8 cellular contexts compared by ENCODE assay signal in genomic region chr12:98514984-98515367, GRCh38. TPM values are rescaled to one million over a fixed set of nuclear protein-coding genes. Genes with fewer than 3 reads are reported as not detected.
A peak's percentile ranks its signal among the peaks of the same experiment; 100 is the strongest.
DNase-seq lines count a peak whose midpoint lies in the region; ATAC-seq and TF ChIP-seq lines count a peak whose summit lies in the region.

No MANE protein-coding gene starts in this region.

- H2BK20ac ChIP-seq in IMR-90 (ENCODE audit: low read depth, low read length) = no peak overlapping the region

- no peaks in the 10 kb centered on the region for H3K9me3 ChIP-seq in IMR-90 (ENCODE audit: control insufficient read depth, insufficient read depth, low read length)

- no peaks in the 10 kb centered on the region for H3K36me3 ChIP-seq in IMR-90 (ENCODE audit: control insufficient read depth, insufficient read depth, low read length)

- H2AK9ac ChIP-seq in IMR-90 (replicated peaks; ENCODE audit: low read depth, low read length, poor library complexity) = peak overlapping the region; percentile 80

- peak overlapping the region; percentile 97 for H2AFZ ChIP-seq in IMR-90 (replicated peaks; ENCODE audit: low read length, poor library complexity)

- in situ Hi-C loops in IMR-90 (cut with MboI; ENCODE audit: low sequenced_read_pairs) = loop anchor here (10.0 kb wide), 1 partner anchor 90 kb away; no protein-coding TSS in a partner anchor

- no peaks in the 10 kb centered on the region for H3K9me3 Mint-ChIP-seq in activated naive CD8-positive, alpha-beta T cell (ENCODE audit: low read depth)
- no peaks in the 10 kb centered on the region for H3K9me3 Mint-ChIP-seq in stimulated activated memory B cell treated with anti-CD40 and anti-IgM and Interleukin-4, amounts not matched to agents 10 μg/mL and 1 μg/mL and 100 μg/mL, for 72 hours

- peak overlapping the region; percentile 95 for H3K9ac ChIP-seq in IMR-90 (ENCODE audit: low read depth, low read length)

- peak overlapping the region; percentile 34 to 89 for H4K8ac ChIP-seq in IMR-90 (ENCODE audit: low read depth in 2 of 2, low read length in 2 of 2)

- H4K20me1 ChIP-seq in IMR-90 (ENCODE audit: insufficient read depth, low read length) = peaks cover 7% of the 10 kb centered on the region

- peak overlapping the region; percentile 78 for H2AK5ac ChIP-seq in IMR-90 (ENCODE audit: low read depth, low read length)

- no peak for TF ChIP-seq CTCF in IMR-90 (conservative IDR thresholded peaks at IDR 0.05; ENCODE audit: low read depth, low read length)

- ATAC-seq in IMR-90 (ENCODE audit: low read depth) = peak; percentile 41
- ATAC-seq in stimulated activated memory B cell treated with anti-CD40 and anti-IgM and Interleukin-4, amounts not matched to agents 10 μg/mL and 1 μg/mL and 100 μg/mL, for 72 hours = no peak
- no peak for ATAC-seq in GM18861 (IDR thresholded peaks at IDR 0.05; ENCODE audit: unreplicated experiment)
- ATAC-seq in HG02884 (IDR thresholded peaks at IDR 0.05; ENCODE audit: unreplicated experiment) = no peak
- ATAC-seq in left colon = no peak

- peak overlapping the region; percentile 79 for H3K23ac ChIP-seq in IMR-90 (ENCODE audit: low read depth, low read length)

- dilution Hi-C loops in IMR-90 (cut with HindIII; ENCODE audit: low sequenced_read_pairs, unreplicated experiment) = no loop called here

- TSS peak; percentile 83 for BruUV-seq in IMR-90 (replicated peaks; lab: Mats Ljungman, UMichigan)

- peak overlapping the region; percentile 80 for H3K4me2 ChIP-seq in IMR-90 (ENCODE audit: low read depth, low read length)

- peak overlapping the region; percentile 96 for H3K4ac ChIP-seq in IMR-90 (ENCODE audit: low read depth, low read length)

- WGBS in IMR-90 (ENCODE audit: extremely low coverage in 2 of 2, insufficient read length in 1 of 2), 2 experiments = 0% methylated on average over 1 of the region's 19 CpGs; no CpG with 5 or more reads in 1 of the 2 experiments

- intact Hi-C loops in IMR-90 (cut with micrococcal nuclease) = loop anchor here (1.0 to 10.0 kb wide), 3 partner anchors 12 to 130 kb away; partner anchors contain the start of genes APAF1, IKBIP and SLC25A3
- intact Hi-C loops in left colon (cut with DNase I, micrococcal nuclease) = loop anchor here in 1 of 2 donors (10.0 kb wide), 1 partner anchor 90 kb away; no protein-coding TSS in a partner anchor

- peaks cover 42% of the 10 kb centered on the region for H3K4me1 Mint-ChIP-seq in activated naive CD8-positive, alpha-beta T cell (ENCODE audit: low read depth)
- H3K4me1 Mint-ChIP-seq in stimulated activated memory B cell treated with anti-CD40 and anti-IgM and Interleukin-4, amounts not matched to agents 10 μg/mL and 1 μg/mL and 100 μg/mL, for 72 hours = peaks cover 27% of the 10 kb centered on the region

- DNase-seq in IMR-90 (no peak), NCI-H2171 treated with DMSO at 0.1 percent for 48 hours (lab: John Stamatoyannopoulos, UW) (no peak), left colon (no peak)

- peaks cover 15 to 18% of the 10 kb centered on the region in 2 experiments for H3K79me1 ChIP-seq in IMR-90 (ENCODE audit: low read depth in 1 of 2, low read length in 2 of 2)

- H3K4me3 Mint-ChIP-seq in activated naive CD8-positive, alpha-beta T cell = peak overlapping the region; percentile 95
- H3K4me3 Mint-ChIP-seq in stimulated activated memory B cell treated with anti-CD40 and anti-IgM and Interleukin-4, amounts not matched to agents 10 μg/mL and 1 μg/mL and 100 μg/mL, for 72 hours = peak overlapping the region; percentile 99

- peak overlapping the region; percentile 74 for H2BK120ac ChIP-seq in IMR-90 (ENCODE audit: low read depth, low read length)

- peaks cover 2% of the 10 kb centered on the region; the same call in 1 of the 2 replicates for H3K9me1 ChIP-seq in IMR-90 (ENCODE audit: insufficient read depth, low read length)

- peak overlapping the region; percentile 92 for H3K56ac ChIP-seq in IMR-90 (ENCODE audit: extremely low read depth, insufficient read depth, low read length)

- H3K14ac ChIP-seq in IMR-90 (replicated peaks; ENCODE audit: low read depth, low read length) = peak overlapping the region; percentile 93

- no peaks in the 10 kb centered on the region for H3K27me3 Mint-ChIP-seq in activated naive CD8-positive, alpha-beta T cell
- H3K27me3 Mint-ChIP-seq in stimulated activated memory B cell treated with anti-CD40 and anti-IgM and Interleukin-4, amounts not matched to agents 10 μg/mL and 1 μg/mL and 100 μg/mL, for 72 hours = no peaks in the 10 kb centered on the region

- CTCF ChIA-PET in IMR-90 (lab: Yijun Ruan, JAX) = interaction anchor here (0.9 to 1.5 kb wide), 3 partner anchors 23 to 97 kb away, joined by 3 to 5 read pairs (median 3); no protein-coding TSS in a partner anchor

- H3K4me1 ChIP-seq in IMR-90 (ENCODE audit: control insufficient read depth, insufficient read depth, low read length) = no peaks in the 10 kb centered on the region

- no peak for TF ChIP-seq POLR2A in IMR-90 (IDR thresholded peaks at IDR 0.05; ENCODE audit: low read depth, low read length)

- H3K18ac ChIP-seq in IMR-90 (ENCODE audit: low read depth, low read length) = peak overlapping the region; percentile 80; the same call in 1 of the 2 replicates

- H3K4me3 ChIP-seq in IMR-90 (ENCODE audit: insufficient read depth, low read depth, low read length) (peak overlapping the region; percentile 93), iPS-11a (ENCODE audit: low read depth, low read length) (peak overlapping the region; percentile 93)

- POLR2A ChIA-PET in IMR-90 (lab: Charles Lee; ENCODE audit: unreplicated experiment) = no interaction called here

- peak overlapping the region; percentile 81 for H4K5ac ChIP-seq in IMR-90 (ENCODE audit: low read depth, low read length)

- peak overlapping the region; percentile 95 for H3K27ac Mint-ChIP-seq in activated naive CD8-positive, alpha-beta T cell
- peak overlapping the region; percentile 95 for H3K27ac Mint-ChIP-seq in stimulated activated memory B cell treated with anti-CD40 and anti-IgM and Interleukin-4, amounts not matched to agents 10 μg/mL and 1 μg/mL and 100 μg/mL, for 72 hours

- peak overlapping the region; percentile 69 for H4K91ac ChIP-seq in IMR-90 (ENCODE audit: insufficient read depth, low read depth, low read length)

- peak overlapping the region; percentile 90 for H3K27ac ChIP-seq in IMR-90 (ENCODE audit: insufficient read depth, low read length)

- H2BK15ac ChIP-seq in IMR-90 (ENCODE audit: low read depth, low read length) = no peak overlapping the region

- peaks cover 2% of the 10 kb centered on the region for H3K36me3 Mint-ChIP-seq in activated naive CD8-positive, alpha-beta T cell
- H3K36me3 Mint-ChIP-seq in stimulated activated memory B cell treated with anti-CD40 and anti-IgM and Interleukin-4, amounts not matched to agents 10 μg/mL and 1 μg/mL and 100 μg/mL, for 72 hours = peaks cover 11% of the 10 kb centered on the region

- peak overlapping the region; percentile 85 for H2BK5ac ChIP-seq in IMR-90 (ENCODE audit: low read depth, low read length, poor library complexity, severe bottlenecking)

- TF ChIP-seq RAD21 in IMR-90 (IDR thresholded peaks at IDR 0.05; ENCODE audit: low read length) = no peak

- no peaks in the 10 kb centered on the region for H3K27me3 ChIP-seq in IMR-90 (ENCODE audit: control insufficient read depth, insufficient read depth, low read length)

TF ChIP-seq in IMR-90, 13 proteins besides CTCF, POLR2A, EP300 and RAD21:
- TF ChIP-seq MAFK (IDR thresholded peaks at IDR 0.05; ENCODE audit: low read depth, low read length) (no peak), CHD1 (IDR thresholded peaks at IDR 0.05; ENCODE audit: low read depth, low read length) (no peak), ELK1 (IDR thresholded peaks at IDR 0.05; ENCODE audit: borderline replicate concordance, low read depth, low read length) (no peak), USF2 (IDR thresholded peaks at IDR 0.05; ENCODE audit: low read depth, low read length) (no peak), NFE2L2 (IDR thresholded peaks at IDR 0.05; ENCODE audit: low read depth, low read length) (no peak)

RNA-seq across cellular contexts. Expression of gene TMPO, which starts 0.4 kb away (rescaled TPM):
- total RNA-seq in IMR-90 (2012; rRNA removed) (62.0 and 102 TPM in 2 replicates), left colon (10 to 100 TPM; 63.3 to 70.7 TPM)
- 27.5 and 30.0 TPM in 2 replicates for polyA plus RNA-seq in IMR-90 (2012; rRNA removed)
- polyA plus RNA-seq in IMR-90 (2012; cell fraction: cytosol; rRNA removed) = 9.5 and 14.4 TPM in 2 replicates
- polyA plus RNA-seq in IMR-90 (2012; cell fraction: nucleus; rRNA removed; ENCODE audit: low replicate concordance) = 8.7 and 17.1 TPM in 2 replicates
